ENCODE assay signal across 1 cellular context in the genomic region with DNA sequence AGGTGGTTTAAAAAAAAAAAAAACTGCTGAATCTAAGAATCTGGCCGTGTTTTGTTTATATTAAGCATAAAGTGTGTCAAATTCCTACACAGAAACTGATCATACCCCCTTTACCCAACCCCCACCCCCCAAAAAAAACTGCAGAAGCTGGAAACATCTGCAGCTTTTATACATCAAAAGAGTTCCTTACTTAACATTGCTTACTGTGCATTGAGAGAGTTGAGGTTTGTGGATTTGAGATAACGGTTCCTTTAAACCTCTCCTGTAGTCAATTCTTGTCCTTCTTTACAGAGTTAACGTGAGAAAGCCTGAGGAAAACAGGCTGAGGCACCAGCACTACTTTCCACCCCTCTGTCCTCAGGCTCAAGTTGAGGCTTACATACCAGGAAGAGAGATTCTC.
TF ChIP-seq lines count a peak whose summit lies in the region.

No MANE protein-coding gene starts in this region.

TF ChIP-seq in HepG2, 621 proteins besides CTCF, POLR2A, EP300 and RAD21:
- TF ChIP-seq PRDM15 (CRISPR knock-in tag; IDR thresholded peaks at IDR 0.05) (no peak), FOXM1 (CRISPR knock-in tag; IDR thresholded peaks at IDR 0.05) (no peak), ZNF572 (CRISPR knock-in tag; IDR thresholded peaks at IDR 0.05) (no peak), MED1 (CRISPR knock-in tag; IDR thresholded peaks at IDR 0.05) (no peak), HDAC1 (CRISPR knock-in tag; IDR thresholded peaks at IDR 0.05) (no peak), ELF4 (CRISPR knock-in tag; IDR thresholded peaks at IDR 0.05; ENCODE audit: borderline replicate concordance) (no peak), ZNF749 (CRISPR knock-in tag; IDR thresholded peaks at IDR 0.05; ENCODE audit: borderline replicate concordance) (no peak), SRSF9 (IDR thresholded peaks at IDR 0.05; ENCODE audit: borderline replicate concordance, insufficient read depth, low read depth, low read length, poor library complexity, severe bottlenecking) (no peak), SPEN (CRISPR knock-in tag; IDR thresholded peaks at IDR 0.05; ENCODE audit: low read depth) (no peak), SNRNP70 (IDR thresholded peaks at IDR 0.05; ENCODE audit: low read depth, low read length) (no peak), ZNF256 (CRISPR knock-in tag; conservative IDR thresholded peaks at IDR 0.05) (no peak), ZNF44 (CRISPR knock-in tag; IDR thresholded peaks at IDR 0.05) (no peak), NCOA5 (CRISPR knock-in tag; IDR thresholded peaks at IDR 0.05) (no peak), IRF2 (CRISPR knock-in tag; IDR thresholded peaks at IDR 0.05) (no peak), MXD3 (CRISPR knock-in tag; IDR thresholded peaks at IDR 0.05) (no peak)
- TF ChIP-seq, protein P1, sequence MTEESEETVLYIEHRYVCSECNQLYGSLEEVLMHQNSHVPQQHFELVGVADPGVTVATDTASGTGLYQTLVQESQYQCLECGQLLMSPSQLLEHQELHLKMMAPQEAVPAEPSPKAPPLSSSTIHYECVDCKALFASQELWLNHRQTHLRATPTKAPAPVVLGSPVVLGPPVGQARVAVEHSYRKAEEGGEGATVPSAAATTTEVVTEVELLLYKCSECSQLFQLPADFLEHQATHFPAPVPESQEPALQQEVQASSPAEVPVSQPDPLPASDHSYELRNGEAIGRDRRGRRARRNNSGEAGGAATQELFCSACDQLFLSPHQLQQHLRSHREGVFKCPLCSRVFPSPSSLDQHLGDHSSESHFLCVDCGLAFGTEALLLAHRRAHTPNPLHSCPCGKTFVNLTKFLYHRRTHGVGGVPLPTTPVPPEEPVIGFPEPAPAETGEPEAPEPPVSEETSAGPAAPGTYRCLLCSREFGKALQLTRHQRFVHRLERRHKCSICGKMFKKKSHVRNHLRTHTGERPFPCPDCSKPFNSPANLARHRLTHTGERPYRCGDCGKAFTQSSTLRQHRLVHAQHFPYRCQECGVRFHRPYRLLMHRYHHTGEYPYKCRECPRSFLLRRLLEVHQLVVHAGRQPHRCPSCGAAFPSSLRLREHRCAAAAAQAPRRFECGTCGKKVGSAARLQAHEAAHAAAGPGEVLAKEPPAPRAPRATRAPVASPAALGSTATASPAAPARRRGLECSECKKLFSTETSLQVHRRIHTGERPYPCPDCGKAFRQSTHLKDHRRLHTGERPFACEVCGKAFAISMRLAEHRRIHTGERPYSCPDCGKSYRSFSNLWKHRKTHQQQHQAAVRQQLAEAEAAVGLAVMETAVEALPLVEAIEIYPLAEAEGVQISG (CRISPR knock-in tag; IDR thresholded peaks at IDR 0.05) = no peak
